8 cellular contexts compared by ENCODE assay signal in genomic region chr13:36918246-36919060, GRCh38. TPM values are rescaled to one million over a fixed set of nuclear protein-coding genes. Genes with fewer than 3 reads are reported as not detected.
DNase-seq lines count a peak whose midpoint lies in the region; ATAC-seq, FAIRE-seq and TF ChIP-seq lines count a peak whose summit lies in the region.

No MANE protein-coding gene starts in this region.

- H3K9me3 Mint-ChIP-seq in activated naive CD8-positive, alpha-beta T cell treated with anti-CD3 and anti-CD28 coated beads, Interleukin-2, amount 10 ng/mL, durations not matched to agents 7 days and 5 days = no peaks in the 10 kb centered on the region

- DNase-seq in heart right ventricle (no peak), cardiac septum (ENCODE audit: low spot score) (no peak), GM19240 (ENCODE audit: insufficient read length, low spot score) (no peak)
- DNase-seq in activated naive CD8-positive, alpha-beta T cell treated with anti-CD3 and anti-CD28 coated beads, Interleukin-2, amount 10 ng/mL, durations not matched to agents 7 days and 5 days = no peak
- DNase-seq in activated naive CD4-positive, alpha-beta T cell (lab: John Stamatoyannopoulos, UW) = no peak

- POLR2A ChIA-PET in activated naive CD8-positive, alpha-beta T cell treated with anti-CD3 and anti-CD28 coated beads, Interleukin-2, amount 10 ng/mL, durations not matched to agents 7 days and 5 days (lab: Charles Lee) = no interaction called here

- intact Hi-C loops in heart right ventricle (cut with DNase I) (no loop called here), cardiac septum (cut with DNase I) (loop anchor here (5.0 kb wide), 1 partner anchor 56 kb away; no protein-coding TSS in a partner anchor)

- FAIRE-seq in islet of Langerhans (lab: Jason Lieb, UNC) = peak; percentile 43

- peaks cover 0 to 58% (median 0%) of the 10 kb centered on the region in 7 donors for H3K27me3 ChIP-seq in heart right ventricle

- peak overlapping the region in 8 of 10 donors; percentile 50 to 80 (median 69) for H3K27ac ChIP-seq in heart right ventricle
- peak overlapping the region; percentile 63 for H3K27ac ChIP-seq in temporal lobe (ENCODE audit: low read depth, low read length)

- ATAC-seq in heart right ventricle (peak in 3 of 8 donors; percentile 10 to 22 (median 21)), GM21367 (IDR thresholded peaks at IDR 0.05; ENCODE audit: unreplicated experiment) (no peak)
- no peak for ATAC-seq in activated naive CD8-positive, alpha-beta T cell treated with anti-CD3 and anti-CD28 coated beads, Interleukin-2, amount 10 ng/mL, durations not matched to agents 7 days and 5 days (ENCODE audit: low read depth)

- 31 to 37% methylated on average over 11 of the region's 11 CpGs for WGBS in heart right ventricle, 2 donors

- H3K27me3 Mint-ChIP-seq in activated naive CD8-positive, alpha-beta T cell treated with anti-CD3 and anti-CD28 coated beads, Interleukin-2, amount 10 ng/mL, durations not matched to agents 7 days and 5 days = peaks cover 68% of the 10 kb centered on the region

- H3K27ac Mint-ChIP-seq in activated naive CD8-positive, alpha-beta T cell treated with anti-CD3 and anti-CD28 coated beads, Interleukin-2, amount 10 ng/mL, durations not matched to agents 7 days and 5 days = no peak overlapping the region

- no peaks in the 10 kb centered on the region for H3K4me1 Mint-ChIP-seq in activated naive CD8-positive, alpha-beta T cell treated with anti-CD3 and anti-CD28 coated beads, Interleukin-2, amount 10 ng/mL, durations not matched to agents 7 days and 5 days

- no peaks in the 10 kb centered on the region for H3K36me3 Mint-ChIP-seq in activated naive CD8-positive, alpha-beta T cell treated with anti-CD3 and anti-CD28 coated beads, Interleukin-2, amount 10 ng/mL, durations not matched to agents 7 days and 5 days

- H3K4me3 ChIP-seq in heart right ventricle = peak overlapping the region; percentile 46 to 77 (median 70)

- peak overlapping the region; percentile 39 for H3K4me3 Mint-ChIP-seq in activated naive CD8-positive, alpha-beta T cell treated with anti-CD3 and anti-CD28 coated beads, Interleukin-2, amount 10 ng/mL, durations not matched to agents 7 days and 5 days

- no peak for TF ChIP-seq CTCF in heart right ventricle (IDR thresholded peaks at IDR 0.05)

- H3K4me1 ChIP-seq in heart right ventricle = peaks cover 0 to 27% (median 11%) of the 10 kb centered on the region in 9 donors

- no peaks in the 10 kb centered on the region for H3K9me3 ChIP-seq in heart right ventricle

- H3K36me3 ChIP-seq in heart right ventricle = no peaks in the 10 kb centered on the region

RNA-seq across cellular contexts. Expression of gene SMAD9, which starts 1.6 kb away (rescaled TPM):
- total RNA-seq in heart right ventricle (1 to 10 TPM; 2.4 to 7.8 (median 3.5) TPM), cardiac septum (11.5 TPM), temporal lobe (14.8 TPM)
- polyA plus RNA-seq in heart right ventricle = 1 to 10 TPM; 1.2 to 1.3 TPM
- not detected for total RNA-seq in activated naive CD8-positive, alpha-beta T cell treated with anti-CD3 and anti-CD28 coated beads, Interleukin-2, amount 10 ng/mL, durations not matched to agents 7 days and 5 days
